Comparison of ENCODE assay signal across 36 cellular contexts in the genomic region with DNA sequence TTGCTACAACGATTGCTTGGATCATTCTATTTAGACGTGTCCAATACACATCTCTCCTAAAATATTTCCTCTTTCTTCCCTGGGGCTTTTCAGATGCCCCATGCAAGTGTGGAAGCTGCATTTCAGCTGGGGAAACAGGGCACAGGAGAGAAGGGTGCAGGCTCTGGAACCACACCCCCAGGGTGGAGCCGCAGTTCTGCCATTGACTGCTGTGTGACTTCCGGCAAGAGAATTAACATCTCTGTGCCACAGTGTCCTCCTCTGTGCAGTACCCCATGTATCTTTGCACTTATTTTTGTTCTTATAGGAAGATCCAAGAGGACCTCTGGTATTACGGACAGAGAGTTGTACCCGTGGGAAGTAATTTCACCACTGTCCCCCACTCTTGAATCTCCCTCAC.
"Had no signal": no experiment of that assay in that cellular context is flagged by ENCODE, and none has a peak within 500 bp of the region (broad histone marks: within the 10 kb centered on the region; RNA-seq: fewer than 3 reads in every experiment).

No MANE protein-coding gene starts in this region.

- H3K27ac ChIP-seq: adrenal gland, ascending aorta, body of pancreas, brain microvascular endothelial cell, breast epithelium, cardiac muscle cell had no signal

- H3K36me3 ChIP-seq: adrenal gland, ascending aorta, brain microvascular endothelial cell, breast epithelium, cardiac muscle cell had no signal

- H3K27ac Mint-ChIP-seq: activated naive CD4-positive, alpha-beta T cell treated with anti-CD3 and anti-CD28 coated beads for 36 hours; activated naive CD4-positive, alpha-beta T cell treated with anti-CD3 and anti-CD28 coated beads, Interleukin-2, amount 10 ng/mL, durations not matched to agents 7 days and 5 days; activated naive CD4-positive, alpha-beta T cell treated with anti-CD3 and anti-CD28 coated beads, Interleukin-2, amount 50 U/mL, for 24 hours; activated naive CD4-positive, alpha-beta T cell treated with anti-CD3 and anti-CD28 coated beads, Interleukin-2, amount 50 U/mL, for 72 hours; activated naive CD8-positive, alpha-beta T cell; activated naive CD8-positive, alpha-beta T cell treated with anti-CD3 and anti-CD28 coated beads for 36 hours; activated naive CD8-positive, alpha-beta T cell treated with anti-CD3 and anti-CD28 coated beads, Interleukin-2, amount 10 ng/mL, durations not matched to agents 7 days and 5 days; activated naive CD8-positive, alpha-beta T cell treated with anti-CD3 and anti-CD28 coated beads, Interleukin-2, amount 50 U/mL, for 24 hours; activated T-cell treated with anti-CD3 and anti-CD28 coated beads, Interleukin-2, amount 50 U/mL, for 24 hours; activated T-cell treated with anti-CD3 and anti-CD28 coated beads, Interleukin-2, amount 50 U/mL, for 72 hours; activated T-helper 1 cell treated with anti-CD3 and anti-CD28 coated beads, Interleukin-12 subunit alpha, Interleukin-12 subunit beta, Interleukin-2, Interleukin-4 antibody, amounts not matched to agents 30 ng/mL and 10 ng/mL and 1 ng/mL, durations not matched to agents 14 hours and 24 hours and 36 hours; activated T-helper 17 cell treated with anti-CD3 and anti-CD28 coated beads, Interleukin-2, amount 50 U/mL, for 72 hours; activated T-helper 2 cell treated with anti-CD3 and anti-CD28 coated beads, Interferon-gamma antibody, Interleukin-2, Interleukin-4, amounts not matched to agents 10 μg/mL and 5 μg/mL and 100 μg/mL, durations not matched to agents 14 hours and 24 hours and 36 hours had no signal

- ATAC-seq: activated naive CD4-positive, alpha-beta T cell treated with anti-CD3 and anti-CD28 coated beads, Interleukin-2, amount 50 U/mL, for 72 hours; activated naive CD8-positive, alpha-beta T cell treated with anti-CD3 and anti-CD28 coated beads, Interleukin-2, amount 50 U/mL, for 24 hours; activated T-cell treated with anti-CD3 and anti-CD28 coated beads, Interleukin-2, amount 50 U/mL, for 4 hours; activated T-cell treated with anti-CD3 and anti-CD28 coated beads, Interleukin-2, amount 50 U/mL, for 72 hours; activated T-helper 17 cell treated with anti-CD3 and anti-CD28 coated beads, Interleukin-2, amount 50 U/mL, for 72 hours; body of pancreas had no signal

- H3K36me3 Mint-ChIP-seq: activated naive CD4-positive, alpha-beta T cell treated with anti-CD3 and anti-CD28 coated beads, Interleukin-2, amount 10 ng/mL, durations not matched to agents 7 days and 5 days; activated naive CD4-positive, alpha-beta T cell treated with anti-CD3 and anti-CD28 coated beads, Interleukin-2, amount 50 U/mL, for 24 hours; activated naive CD4-positive, alpha-beta T cell treated with anti-CD3 and anti-CD28 coated beads, Interleukin-2, amount 50 U/mL, for 72 hours; activated naive CD8-positive, alpha-beta T cell; activated naive CD8-positive, alpha-beta T cell treated with anti-CD3 and anti-CD28 coated beads for 36 hours; activated naive CD8-positive, alpha-beta T cell treated with anti-CD3 and anti-CD28 coated beads, Interleukin-2, amount 10 ng/mL, durations not matched to agents 7 days and 5 days; brain had no signal

- H3K4me3 Mint-ChIP-seq: activated naive CD4-positive, alpha-beta T cell treated with anti-CD3 and anti-CD28 coated beads for 36 hours; activated naive CD4-positive, alpha-beta T cell treated with anti-CD3 and anti-CD28 coated beads, Interleukin-2, amount 10 ng/mL, durations not matched to agents 7 days and 5 days; activated naive CD4-positive, alpha-beta T cell treated with anti-CD3 and anti-CD28 coated beads, Interleukin-2, amount 50 U/mL, for 24 hours; activated naive CD8-positive, alpha-beta T cell; activated naive CD8-positive, alpha-beta T cell treated with anti-CD3 and anti-CD28 coated beads for 36 hours; activated naive CD8-positive, alpha-beta T cell treated with anti-CD3 and anti-CD28 coated beads, Interleukin-2, amount 10 ng/mL, durations not matched to agents 7 days and 5 days; activated naive CD8-positive, alpha-beta T cell treated with anti-CD3 and anti-CD28 coated beads, Interleukin-2, amount 50 U/mL, for 24 hours; activated T-cell treated with anti-CD3 and anti-CD28 coated beads, Interleukin-2, amount 50 U/mL, for 24 hours; activated T-cell treated with anti-CD3 and anti-CD28 coated beads, Interleukin-2, amount 50 U/mL, for 4 hours; activated T-cell treated with anti-CD3 and anti-CD28 coated beads, Interleukin-2, amount 50 U/mL, for 72 hours; activated T-helper 1 cell treated with anti-CD3 and anti-CD28 coated beads, Interleukin-12 subunit alpha, Interleukin-12 subunit beta, Interleukin-2, Interleukin-4 antibody, amounts not matched to agents 30 ng/mL and 10 ng/mL and 1 ng/mL, durations not matched to agents 14 hours and 24 hours and 36 hours; activated T-helper 17 cell treated with anti-CD3 and anti-CD28 coated beads, Interleukin-2, amount 50 U/mL, for 72 hours; brain; central memory CD8-positive, alpha-beta T cell had no signal

- H3K27me3 Mint-ChIP-seq: activated naive CD4-positive, alpha-beta T cell treated with anti-CD3 and anti-CD28 coated beads, Interleukin-2, amount 10 ng/mL, durations not matched to agents 7 days and 5 days; activated naive CD8-positive, alpha-beta T cell treated with anti-CD3 and anti-CD28 coated beads, Interleukin-2, amount 10 ng/mL, durations not matched to agents 7 days and 5 days; activated naive CD8-positive, alpha-beta T cell treated with anti-CD3 and anti-CD28 coated beads, Interleukin-2, amount 50 U/mL, for 24 hours; activated T-cell treated with anti-CD3 and anti-CD28 coated beads, Interleukin-2, amount 50 U/mL, for 24 hours; central memory CD8-positive, alpha-beta T cell had no signal

- H3K4me1 Mint-ChIP-seq: activated naive CD4-positive, alpha-beta T cell treated with anti-CD3 and anti-CD28 coated beads, Interleukin-2, amount 10 ng/mL, durations not matched to agents 7 days and 5 days; activated naive CD4-positive, alpha-beta T cell treated with anti-CD3 and anti-CD28 coated beads, Interleukin-2, amount 50 U/mL, for 24 hours; activated naive CD8-positive, alpha-beta T cell treated with anti-CD3 and anti-CD28 coated beads for 36 hours; activated naive CD8-positive, alpha-beta T cell treated with anti-CD3 and anti-CD28 coated beads, Interleukin-2, amount 10 ng/mL, durations not matched to agents 7 days and 5 days; activated naive CD8-positive, alpha-beta T cell treated with anti-CD3 and anti-CD28 coated beads, Interleukin-2, amount 50 U/mL, for 24 hours; activated T-helper 17 cell treated with anti-CD3 and anti-CD28 coated beads, Interleukin-2, amount 50 U/mL, for 72 hours; central memory CD8-positive, alpha-beta T cell had no signal

- DNase-seq: activated effector memory CD4-positive, alpha-beta T cell treated with anti-CD3 and anti-CD28 coated beads, Interleukin-2, amount 50 U/mL, for 16 hours; activated effector memory CD4-positive, alpha-beta T cell treated with Interleukin-2 at 50 U/mL for 16 hours; activated gamma-delta T cell; activated gamma-delta T cell treated with Interleukin-2 at 50 U/mL for 16 hours; activated naive CD4-positive, alpha-beta T cell; activated naive CD4-positive, alpha-beta T cell treated with anti-CD3 and anti-CD28 coated beads, Interleukin-2, amount 10 ng/mL, durations not matched to agents 7 days and 5 days; activated naive CD4-positive, alpha-beta T cell treated with anti-CD3 and anti-CD28 coated beads, Interleukin-2, amount 50 U/mL, for 16 hours; activated naive CD4-positive, alpha-beta T cell treated with Interleukin-2 at 50 U/mL for 16 hours; activated naive CD8-positive, alpha-beta T cell treated with anti-CD3 and anti-CD28 coated beads for 36 hours; activated naive CD8-positive, alpha-beta T cell treated with anti-CD3 and anti-CD28 coated beads, Interleukin-2, amount 10 ng/mL, durations not matched to agents 7 days and 5 days; activated naive CD8-positive, alpha-beta T cell treated with anti-CD3 and anti-CD28 coated beads, Interleukin-2, amount 50 U/mL, for 24 hours; activated T-cell treated with anti-CD3 and anti-CD28 coated beads, Interleukin-2, amount 50 U/mL, for 24 hours; activated T-cell treated with anti-CD3 and anti-CD28 coated beads, Interleukin-2, amount 50 U/mL, for 4 hours; activated T-cell treated with anti-CD3 and anti-CD28 coated beads, Interleukin-2, amount 50 U/mL, for 48 hours; amniotic stem cell; aorta; body of pancreas; brain microvascular endothelial cell; central memory CD4-positive, alpha-beta T cell; cerebellar nuclear complex had no signal

- H3K9me3 ChIP-seq: adrenal gland, ascending aorta, body of pancreas, breast epithelium had no signal

- H3K9me3 Mint-ChIP-seq: activated naive CD4-positive, alpha-beta T cell treated with anti-CD3 and anti-CD28 coated beads for 36 hours; activated naive CD4-positive, alpha-beta T cell treated with anti-CD3 and anti-CD28 coated beads, Interleukin-2, amount 10 ng/mL, durations not matched to agents 7 days and 5 days; activated naive CD4-positive, alpha-beta T cell treated with anti-CD3 and anti-CD28 coated beads, Interleukin-2, amount 50 U/mL, for 24 hours; activated naive CD8-positive, alpha-beta T cell treated with anti-CD3 and anti-CD28 coated beads for 36 hours; activated naive CD8-positive, alpha-beta T cell treated with anti-CD3 and anti-CD28 coated beads, Interleukin-2, amount 10 ng/mL, durations not matched to agents 7 days and 5 days; activated naive CD8-positive, alpha-beta T cell treated with anti-CD3 and anti-CD28 coated beads, Interleukin-2, amount 50 U/mL, for 24 hours; activated T-cell treated with anti-CD3 and anti-CD28 coated beads, Interleukin-2, amount 50 U/mL, for 4 hours; activated T-helper 1 cell treated with anti-CD3 and anti-CD28 coated beads, Interleukin-12 subunit alpha, Interleukin-12 subunit beta, Interleukin-2, Interleukin-4 antibody, amounts not matched to agents 30 ng/mL and 10 ng/mL and 1 ng/mL, durations not matched to agents 14 hours and 24 hours and 36 hours; activated T-helper 17 cell treated with anti-CD3 and anti-CD28 coated beads, Interleukin-2, amount 50 U/mL, for 72 hours; activated T-helper 2 cell treated with anti-CD3 and anti-CD28 coated beads, Interferon-gamma antibody, Interleukin-2, Interleukin-4, amounts not matched to agents 10 μg/mL and 5 μg/mL and 100 μg/mL, durations not matched to agents 14 hours and 24 hours and 36 hours; brain had no signal

- H3K4me1 ChIP-seq: adrenal gland, ascending aorta, body of pancreas, breast epithelium had no signal

- H3K4me3 ChIP-seq: adrenal gland, ascending aorta, body of pancreas, breast epithelium, cardiac muscle cell had no signal

- H3K27me3 ChIP-seq: adrenal gland, ascending aorta, body of pancreas, brain microvascular endothelial cell, cardiac muscle cell had no signal

- FAIRE-seq: astrocyte, bronchial epithelial cell had no signal
